15 cellular contexts compared by ENCODE assay signal in the genomic region with DNA sequence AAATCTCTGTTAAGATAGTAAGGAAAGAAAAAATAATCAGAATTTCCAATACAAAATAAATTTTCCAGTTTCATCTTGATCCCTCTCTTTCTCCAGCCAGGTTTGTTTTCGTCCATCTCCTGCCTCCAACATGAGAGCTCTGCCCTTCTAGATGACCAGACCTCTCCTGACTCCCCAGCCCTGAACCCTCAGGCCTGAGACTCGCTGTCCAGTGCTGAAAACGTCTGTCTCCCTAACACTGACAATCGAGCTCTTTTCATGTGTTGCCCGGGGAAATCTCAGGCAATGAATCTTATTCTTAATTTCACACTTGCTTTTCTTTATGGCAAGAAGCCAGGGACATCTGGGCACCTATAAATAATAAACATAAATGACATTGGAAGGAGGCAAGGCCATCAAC.
DNase-seq lines count a peak whose midpoint lies in the region; FAIRE-seq and TF ChIP-seq lines count a peak whose summit lies in the region.
"Had no signal": no experiment of that assay in that cellular context is flagged by ENCODE, and none has a peak within 500 bp of the region (broad histone marks: within the 10 kb centered on the region; RNA-seq: fewer than 3 reads in every experiment).

No MANE protein-coding gene starts in this region.

- in situ Hi-C loops in T47D (cut with HindIII; ENCODE audit: low pct_unique_long_range_greater_than_20kb, low sequenced_read_pairs), result no loop called here

- H3K36me3 Mint-ChIP-seq in endothelial cell (ENCODE audit: low read depth, unreplicated experiment), result no peaks in the 10 kb centered on the region
- H3K36me3 Mint-ChIP-seq: CD4-positive, alpha-beta memory T cell had no signal

- H3K36me3 ChIP-seq in breast epithelium (no peaks in the 10 kb centered on the region), Peyer's patch (no peaks in the 10 kb centered on the region)
- H3K36me3 ChIP-seq: HAP-1 had no signal

- H3K27ac ChIP-seq in breast epithelium (no peak overlapping the region), Peyer's patch (no peak overlapping the region)

- H3K27ac Mint-ChIP-seq in endothelial cell (ENCODE audit: unreplicated experiment), result no peak overlapping the region
- H3K27ac Mint-ChIP-seq: CD4-positive, alpha-beta memory T cell had no signal

- intact Hi-C loops in breast epithelium (cut with DNase I; ENCODE audit: low total_unique reads), result no loop called here

- TF ChIP-seq POLR2A in breast epithelium (IDR thresholded peaks at IDR 0.05) (no peak), Peyer's patch (IDR thresholded peaks at IDR 0.05) (no peak)

- H3K27me3 ChIP-seq in breast epithelium, result peaks cover 0 to 11% of the 10 kb centered on the region in 2 donors
- no peaks in the 10 kb centered on the region for H3K27me3 ChIP-seq in Peyer's patch

- no peak for FAIRE-seq in urothelium cell line (lab: Jason Lieb, UNC)

- no peaks in the 10 kb centered on the region for H3K4me1 Mint-ChIP-seq in endothelial cell (ENCODE audit: unreplicated experiment)
- H3K4me1 Mint-ChIP-seq: CD4-positive, alpha-beta memory T cell had no signal

- no peak overlapping the region for H3K4me3 Mint-ChIP-seq in endothelial cell (ENCODE audit: unreplicated experiment)
- H3K4me3 Mint-ChIP-seq: CD4-positive, alpha-beta memory T cell had no signal

- peak; percentile 61 to 70 for DNase-seq in T47D (ENCODE audit: low read depth in 1 of 2, low spot score in 1 of 2)
- no peak for DNase-seq in breast epithelium (ENCODE audit: low spot score in 2 of 2)
- DNase-seq in endothelial cell (ENCODE audit: low spot score), result peak; percentile 27
- peak; percentile 7 for DNase-seq in medulla oblongata (ENCODE audit: extremely low spot score)
- peak; percentile 9 for DNase-seq in urothelium cell line (ENCODE audit: low spot score)
- no peak for DNase-seq in stimulated activated CD4-positive, alpha-beta T cell treated with anti-CD3 and anti-CD28 coated beads, Interleukin-15, amount 100 ng/mL, for 24 hours
- DNase-seq in Peyer's patch, result no peak
- no peak for DNase-seq in Kasumi-1 (lab: John Stamatoyannopoulos, UW)
- DNase-seq: 8988T; CD4-positive, alpha-beta memory T cell; KBM-7; NCI-H1092; NCI-H510A treated with DMSO at 0.1 percent for 48 hours; NCI-H82 had no signal

- no peaks in the 10 kb centered on the region for H3K9me3 Mint-ChIP-seq in endothelial cell (ENCODE audit: unreplicated experiment)
- H3K9me3 Mint-ChIP-seq: CD4-positive, alpha-beta memory T cell had no signal

- H3K4me1 ChIP-seq in breast epithelium, result no peaks in the 10 kb centered on the region
- H3K4me1 ChIP-seq in Peyer's patch, result no peaks in the 10 kb centered on the region
- H3K4me1 ChIP-seq: HAP-1 had no signal

- H3K9me3 ChIP-seq in breast epithelium (no peaks in the 10 kb centered on the region), Peyer's patch (no peaks in the 10 kb centered on the region)
- H3K9me3 ChIP-seq: HAP-1 had no signal

- H3K4me3 ChIP-seq in breast epithelium (no peak overlapping the region), Peyer's patch (no peak overlapping the region)
- H3K4me3 ChIP-seq: HAP-1 had no signal

- H3K27me3 Mint-ChIP-seq in endothelial cell (ENCODE audit: unreplicated experiment), result no peaks in the 10 kb centered on the region

- TF ChIP-seq CTCF in breast epithelium (IDR thresholded peaks at IDR 0.05), result no peak
- no peak for TF ChIP-seq CTCF in endothelial cell (IDR thresholded peaks at IDR 0.05; ENCODE audit: unreplicated experiment)
- no peak for TF ChIP-seq CTCF in Peyer's patch (IDR thresholded peaks at IDR 0.05)

Comparison
In these comparisons a context has a peak if more than half of its experiments do, and no peak if none do; other contexts are left out.
1. DNase-seq: peak in T47D (2 of 2), endothelial cell (single experiment), medulla oblongata (single experiment) and urothelium cell line (single experiment); none in breast epithelium (0 of 2), stimulated activated CD4-positive, alpha-beta T cell treated with anti-CD3 and anti-CD28 coated beads, Interleukin-15, amount 100 ng/mL, for 24 hours (single experiment), Peyer's patch (0 of 3) and Kasumi-1 (0 of 2).